In genomic region chr12:93502802-93503623, GRCh38 we compare ENCODE assay signal across 9 cellular contexts. TPM values are rescaled to one million over a fixed set of nuclear protein-coding genes. Genes with fewer than 3 reads are reported as not detected.
DNase-seq lines count a peak whose midpoint lies in the region; ATAC-seq and TF ChIP-seq lines count a peak whose summit lies in the region.
"Had no signal": no experiment of that assay in that cellular context is flagged by ENCODE, and none has a peak within 500 bp of the region (broad histone marks: within the 10 kb centered on the region; RNA-seq: fewer than 3 reads in every experiment).

No MANE protein-coding gene starts in this region.

- no peak overlapping the region for H3K4me2 ChIP-seq in OCI-LY7 (ENCODE audit: low read length)

- H3K27me3 ChIP-seq in AG04450 (ENCODE audit: control insufficient read depth, insufficient read depth, low read length): no peaks in the 10 kb centered on the region

- TF ChIP-seq CTCF in AG04450 (IDR thresholded peaks at IDR 0.05; ENCODE audit: low read depth, low read length): peak; percentile 85
- TF ChIP-seq CTCF in GM13977 (IDR thresholded peaks at IDR 0.05; ENCODE audit: extremely low read depth, insufficient read depth, missing control alignments): peak; percentile 67
- TF ChIP-seq CTCF in OCI-LY7 (conservative IDR thresholded peaks at IDR 0.05; ENCODE audit: low read length): peak; percentile 100
- peak; percentile 72 for TF ChIP-seq CTCF in fibroblast of villous mesenchyme (IDR thresholded peaks at IDR 0.05; ENCODE audit: insufficient read depth, low read depth, low read length)

- H3K27me3 Mint-ChIP-seq in activated T-cell treated with anti-CD3 and anti-CD28 coated beads, Interleukin-2, amount 50 U/mL, for 4 hours (ENCODE audit: low read depth): no peaks in the 10 kb centered on the region

- no peaks in the 10 kb centered on the region for H4K20me1 ChIP-seq in OCI-LY7 (ENCODE audit: insufficient read depth, low read length)

- peaks cover 6% of the 10 kb centered on the region for H3K4me1 Mint-ChIP-seq in activated T-cell treated with anti-CD3 and anti-CD28 coated beads, Interleukin-2, amount 50 U/mL, for 4 hours (ENCODE audit: low read depth)

- in situ Hi-C loops in GM13977 (cut with MboI; ENCODE audit: low pct_unique_long_range_greater_than_20kb, low sequenced_read_pairs, unreplicated experiment): loop anchor here (25.0 kb wide), 1 partner anchor 609 kb away; no protein-coding TSS in a partner anchor

- H3K4me3 ChIP-seq in AG04450 (ENCODE audit: low read depth, low read length) (no peak overlapping the region), OCI-LY7 (ENCODE audit: low read depth, low read length, poor library complexity, severe bottlenecking) (no peak overlapping the region), fibroblast of villous mesenchyme (ENCODE audit: low read depth, low read length) (no peak overlapping the region)
- H3K4me3 ChIP-seq: skin epidermis had no signal

- H3K9me2 ChIP-seq in OCI-LY7 (ENCODE audit: insufficient read depth, low read length): no peaks in the 10 kb centered on the region

- CTCF ChIA-PET in AG04450 (lab: Charles Lee) (interaction anchor here (0.5 to 8.0 kb wide), 52 partner anchors 9 to 632 kb away, joined by 3 to 339 read pairs (median 4); partner anchors contain the start of gene SOCS2), OCI-LY7 (lab: Charles Lee; ENCODE audit: unreplicated experiment) (interaction anchor here (0.6 to 0.7 kb wide), 2 partner anchors 34 to 37 kb away, joined by 3 read pairs; no protein-coding TSS in a partner anchor)

- intact Hi-C loops in OCI-LY7 (cut with micrococcal nuclease; ENCODE audit: unreplicated experiment) (loop anchor here (2.0 to 5.0 kb wide), 4 partner anchors 62 to 600 kb away; no protein-coding TSS in a partner anchor), sciatic nerve (cut with DNase I) (loop anchor here (5.0 kb wide), 1 partner anchor 599 kb away; no protein-coding TSS in a partner anchor)

- peaks cover 24% of the 10 kb centered on the region; the same call in 1 of the 2 replicates for H3K36me3 ChIP-seq in OCI-LY7 (ENCODE audit: insufficient read depth, low read length)

- H3K9me3 ChIP-seq in AG04450 (ENCODE audit: control insufficient read depth, insufficient read depth, low read length) (no peaks in the 10 kb centered on the region), OCI-LY7 (ENCODE audit: low read length) (no peaks in the 10 kb centered on the region)

- no peaks in the 10 kb centered on the region for H3K9me3 Mint-ChIP-seq in activated T-cell treated with anti-CD3 and anti-CD28 coated beads, Interleukin-2, amount 50 U/mL, for 4 hours

- no peak overlapping the region for H2AFZ ChIP-seq in OCI-LY7 (ENCODE audit: low read length)

- POLR2A ChIA-PET in AG04450 (lab: Yijun Ruan, JAX): interaction anchor here (1.1 kb wide), 1 partner anchor 599 kb away, joined by 6 read pairs; no protein-coding TSS in a partner anchor
- POLR2A ChIA-PET in OCI-LY7 (lab: Charles Lee): interaction anchor here (0.6 to 1.9 kb wide), 7 partner anchors 9 to 599 kb away, joined by 3 to 5 read pairs (median 3); no protein-coding TSS in a partner anchor

- no peak overlapping the region for H3K4me3 Mint-ChIP-seq in activated T-cell treated with anti-CD3 and anti-CD28 coated beads, Interleukin-2, amount 50 U/mL, for 4 hours

- H3K79me2 ChIP-seq in OCI-LY7 (ENCODE audit: insufficient read depth, low read depth, low read length): no peaks in the 10 kb centered on the region

- no peaks in the 10 kb centered on the region for H3K4me1 ChIP-seq in OCI-LY7 (ENCODE audit: insufficient read depth, low read length, poor library complexity, severe bottlenecking)

- BruUV-seq in OCI-LY7 (replicated peaks; lab: Mats Ljungman, UMichigan): no TSS peak

- DNase-seq in AG04450 (ENCODE audit: low read depth, low spot score): no peak
- no peak for DNase-seq in GM13977 (ENCODE audit: low spot score)
- peak; percentile 53 for DNase-seq in OCI-LY7 (ENCODE audit: low spot score)
- DNase-seq in activated T-cell treated with anti-CD3 and anti-CD28 coated beads, Interleukin-2, amount 50 U/mL, for 4 hours: peak; percentile 63
- peak; percentile 60 for DNase-seq in fibroblast of villous mesenchyme (ENCODE audit: low read depth)
- peak; percentile 66 for DNase-seq in sciatic nerve (ENCODE audit: low spot score)

- peaks cover 14% of the 10 kb centered on the region for H3K36me3 Mint-ChIP-seq in activated T-cell treated with anti-CD3 and anti-CD28 coated beads, Interleukin-2, amount 50 U/mL, for 4 hours (ENCODE audit: insufficient read depth)

- no peak for ATAC-seq in activated T-cell treated with anti-CD3 and anti-CD28 coated beads, Interleukin-2, amount 50 U/mL, for 4 hours
- ATAC-seq in sciatic nerve: no peak
- ATAC-seq in HG02623 (IDR thresholded peaks at IDR 0.05; ENCODE audit: unreplicated experiment): no peak
- no peak for ATAC-seq in GM19397 (IDR thresholded peaks at IDR 0.05; ENCODE audit: unreplicated experiment)

- H3K27ac ChIP-seq in AG04450 (ENCODE audit: low read depth, low read length) (no peak overlapping the region), OCI-LY7 (ENCODE audit: low read depth, low read length, poor library complexity, severe bottlenecking) (no peak overlapping the region)
- H3K27ac ChIP-seq: skin epidermis had no signal

RNA-seq across cellular contexts. Expression of gene MRPL42, which starts 35.7 kb away (rescaled TPM):
- 80.0 and 100 TPM in 2 replicates for polyA plus RNA-seq in AG04450 (2011; rRNA removed)
- polyA minus RNA-seq in AG04450 (2011; rRNA and poly(A)+ RNA removed): 22.1 and 35.8 TPM in 2 replicates
- 51.3 and 57.1 TPM in 2 replicates for total RNA-seq in OCI-LY7 (2014; rRNA removed; shearing (Covaris generic))
- total RNA-seq in OCI-LY7 (2022) (61.6 and 64.0 TPM in 2 replicates), fibroblast of villous mesenchyme (29.3 and 57.0 TPM in 2 replicates), sciatic nerve (41.4 TPM)
- total RNA-seq in activated T-cell treated with anti-CD3 and anti-CD28 coated beads, Interleukin-2, amount 50 U/mL, for 4 hours: 10 to 100 TPM; 62.9 to 98.8 (median 89.2) TPM

Comparison
In these comparisons a context has a peak if more than half of its experiments do, and no peak if none do; other contexts are left out.
1. DNase-seq: peak in OCI-LY7 (single experiment), activated T-cell treated with anti-CD3 and anti-CD28 coated beads, Interleukin-2, amount 50 U/mL, for 4 hours (single experiment), fibroblast of villous mesenchyme (single experiment) and sciatic nerve (single experiment); none in AG04450 (single experiment) and GM13977 (single experiment).
2. Peak in every context shown above with its lines, with median percentiles within 50 percentile points of each other: CTCF ChIP-seq.